In genomic region chr17:34302626-34303025, GRCh38 we compare ENCODE assay signal across 2 cellular contexts.
A peak's percentile ranks its signal among the peaks of the same experiment; 100 is the strongest.
TF ChIP-seq lines count a peak whose summit lies in the region.

No MANE protein-coding gene starts in this region.

TF ChIP-seq in GM12891, 5 proteins besides CTCF, POLR2A, EP300 and RAD21:
- TF ChIP-seq SPI1 (IDR thresholded peaks at IDR 0.05; ENCODE audit: low read depth, low read length) (peak; percentile 24; the same call in 1 of the 2 replicates), POLR2AphosphoS5 (IDR thresholded peaks at IDR 0.05; ENCODE audit: low read depth, low read length) (no peak), TAF1 (IDR thresholded peaks at IDR 0.05; ENCODE audit: low read depth, low read length) (no peak)

TF ChIP-seq in GM12878, 131 proteins besides CTCF, POLR2A, EP300 and RAD21:
- TF ChIP-seq SPI1 (IDR thresholded peaks at IDR 0.05; ENCODE audit: borderline replicate concordance, insufficient read depth, low read depth, low read length) (peak; percentile 11; the same call in 1 of the 2 replicates), MYC (IDR thresholded peaks at IDR 0.05; ENCODE audit: insufficient read depth, insufficient read length, insufficient replicate concordance, low read length, severe bottlenecking) (no peak)
